ENCODE assay signal across 2 cellular contexts in the genomic region with DNA sequence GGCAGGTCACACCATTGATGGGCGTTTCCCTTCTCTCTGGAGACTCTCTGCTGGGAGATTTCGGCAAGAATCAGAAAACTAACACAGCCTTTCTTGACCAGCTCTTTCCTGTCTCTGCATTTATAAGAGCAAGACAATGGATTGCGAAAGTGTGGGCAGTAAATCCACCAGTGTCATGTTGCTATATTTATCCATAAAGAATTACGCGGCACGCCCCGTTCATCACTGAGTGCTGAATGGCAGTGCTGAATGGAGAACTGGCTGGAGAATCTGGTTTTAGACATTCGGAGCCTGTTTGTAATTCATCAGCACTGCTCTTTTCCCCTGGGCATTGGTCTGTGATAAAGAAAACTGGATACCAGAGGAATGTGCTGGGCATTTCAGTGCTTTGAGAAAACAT.
TF ChIP-seq lines count a peak whose summit lies in the region.

No MANE protein-coding gene starts in this region.

TF ChIP-seq in HCT116, 20 proteins besides CTCF, POLR2A, EP300 and RAD21 (continued from another document):
- TF ChIP-seq, protein P1, sequence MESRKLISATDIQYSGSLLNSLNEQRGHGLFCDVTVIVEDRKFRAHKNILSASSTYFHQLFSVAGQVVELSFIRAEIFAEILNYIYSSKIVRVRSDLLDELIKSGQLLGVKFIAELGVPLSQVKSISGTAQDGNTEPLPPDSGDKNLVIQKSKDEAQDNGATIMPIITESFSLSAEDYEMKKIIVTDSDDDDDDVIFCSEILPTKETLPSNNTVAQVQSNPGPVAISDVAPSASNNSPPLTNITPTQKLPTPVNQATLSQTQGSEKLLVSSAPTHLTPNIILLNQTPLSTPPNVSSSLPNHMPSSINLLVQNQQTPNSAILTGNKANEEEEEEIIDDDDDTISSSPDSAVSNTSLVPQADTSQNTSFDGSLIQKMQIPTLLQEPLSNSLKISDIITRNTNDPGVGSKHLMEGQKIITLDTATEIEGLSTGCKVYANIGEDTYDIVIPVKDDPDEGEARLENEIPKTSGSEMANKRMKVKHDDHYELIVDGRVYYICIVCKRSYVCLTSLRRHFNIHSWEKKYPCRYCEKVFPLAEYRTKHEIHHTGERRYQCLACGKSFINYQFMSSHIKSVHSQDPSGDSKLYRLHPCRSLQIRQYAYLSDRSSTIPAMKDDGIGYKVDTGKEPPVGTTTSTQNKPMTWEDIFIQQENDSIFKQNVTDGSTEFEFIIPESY (IDR thresholded peaks at IDR 0.05; ENCODE audit: extremely low read depth, insufficient replicate concordance, low read length) = no peak
- TF ChIP-seq, protein P2, sequence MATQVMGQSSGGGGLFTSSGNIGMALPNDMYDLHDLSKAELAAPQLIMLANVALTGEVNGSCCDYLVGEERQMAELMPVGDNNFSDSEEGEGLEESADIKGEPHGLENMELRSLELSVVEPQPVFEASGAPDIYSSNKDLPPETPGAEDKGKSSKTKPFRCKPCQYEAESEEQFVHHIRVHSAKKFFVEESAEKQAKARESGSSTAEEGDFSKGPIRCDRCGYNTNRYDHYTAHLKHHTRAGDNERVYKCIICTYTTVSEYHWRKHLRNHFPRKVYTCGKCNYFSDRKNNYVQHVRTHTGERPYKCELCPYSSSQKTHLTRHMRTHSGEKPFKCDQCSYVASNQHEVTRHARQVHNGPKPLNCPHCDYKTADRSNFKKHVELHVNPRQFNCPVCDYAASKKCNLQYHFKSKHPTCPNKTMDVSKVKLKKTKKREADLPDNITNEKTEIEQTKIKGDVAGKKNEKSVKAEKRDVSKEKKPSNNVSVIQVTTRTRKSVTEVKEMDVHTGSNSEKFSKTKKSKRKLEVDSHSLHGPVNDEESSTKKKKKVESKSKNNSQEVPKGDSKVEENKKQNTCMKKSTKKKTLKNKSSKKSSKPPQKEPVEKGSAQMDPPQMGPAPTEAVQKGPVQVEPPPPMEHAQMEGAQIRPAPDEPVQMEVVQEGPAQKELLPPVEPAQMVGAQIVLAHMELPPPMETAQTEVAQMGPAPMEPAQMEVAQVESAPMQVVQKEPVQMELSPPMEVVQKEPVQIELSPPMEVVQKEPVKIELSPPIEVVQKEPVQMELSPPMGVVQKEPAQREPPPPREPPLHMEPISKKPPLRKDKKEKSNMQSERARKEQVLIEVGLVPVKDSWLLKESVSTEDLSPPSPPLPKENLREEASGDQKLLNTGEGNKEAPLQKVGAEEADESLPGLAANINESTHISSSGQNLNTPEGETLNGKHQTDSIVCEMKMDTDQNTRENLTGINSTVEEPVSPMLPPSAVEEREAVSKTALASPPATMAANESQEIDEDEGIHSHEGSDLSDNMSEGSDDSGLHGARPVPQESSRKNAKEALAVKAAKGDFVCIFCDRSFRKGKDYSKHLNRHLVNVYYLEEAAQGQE (IDR thresholded peaks at IDR 0.05; ENCODE audit: low read depth) = no peak

TF ChIP-seq in SK-N-SH, 30 proteins besides CTCF, POLR2A, EP300 and RAD21 (continued from another document):
- TF ChIP-seq, protein P3, sequence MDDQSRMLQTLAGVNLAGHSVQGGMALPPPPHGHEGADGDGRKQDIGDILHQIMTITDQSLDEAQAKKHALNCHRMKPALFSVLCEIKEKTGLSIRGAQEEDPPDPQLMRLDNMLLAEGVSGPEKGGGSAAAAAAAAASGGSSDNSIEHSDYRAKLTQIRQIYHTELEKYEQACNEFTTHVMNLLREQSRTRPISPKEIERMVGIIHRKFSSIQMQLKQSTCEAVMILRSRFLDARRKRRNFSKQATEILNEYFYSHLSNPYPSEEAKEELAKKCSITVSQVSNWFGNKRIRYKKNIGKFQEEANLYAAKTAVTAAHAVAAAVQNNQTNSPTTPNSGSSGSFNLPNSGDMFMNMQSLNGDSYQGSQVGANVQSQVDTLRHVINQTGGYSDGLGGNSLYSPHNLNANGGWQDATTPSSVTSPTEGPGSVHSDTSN (IDR thresholded peaks at IDR 0.05) = peak; percentile 63
- TF ChIP-seq MEF2A (IDR thresholded peaks at IDR 0.05; ENCODE audit: borderline replicate concordance, low read depth) (peak; percentile 73; the same call in 1 of the 2 replicates), TCF12 (IDR thresholded peaks at IDR 0.05) (0 out of 2 replicates have a peak, but pooled peaks have one; percentile 33)
